In genomic region chr4:77613267-77613666, GRCh38 we compare ENCODE assay signal across 25 cellular contexts. TPM values are rescaled to one million over a fixed set of nuclear protein-coding genes. Genes with fewer than 3 reads are reported as not detected.
"Had no signal": no experiment of that assay in that cellular context is flagged by ENCODE, and none has a peak within 500 bp of the region (broad histone marks: within the 10 kb centered on the region; RNA-seq: fewer than 3 reads in every experiment).

No MANE protein-coding gene starts in this region.

- H3K9me3 ChIP-seq: prostate gland, right lobe of liver, stomach, thoracic aorta, upper lobe of right lung had no signal

- H3K4me1 Mint-ChIP-seq: activated naive CD4-positive, alpha-beta T cell treated with anti-CD3 and anti-CD28 coated beads, Interleukin-2, amount 10 ng/mL, durations not matched to agents 7 days and 5 days; mesothelial cell of epicardium had no signal

- DNase-seq: activated CD4-positive, alpha-beta T cell treated with anti-CD3 and anti-CD28 coated beads, Interleukin-2, amount 10 ng/mL, durations not matched to agents 24 days and 14 days; activated CD8-positive, alpha-beta T cell treated with anti-CD3 and anti-CD28 coated beads, Interleukin-2, amount 10 ng/mL, durations not matched to agents 7 days and 5 days; activated effector memory CD4-positive, alpha-beta T cell treated with Interleukin-2 at 50 U/mL for 16 hours; activated naive CD4-positive, alpha-beta T cell treated with anti-CD3 and anti-CD28 coated beads, Interleukin-2, amount 10 ng/mL, durations not matched to agents 7 days and 5 days; activated naive CD8-positive, alpha-beta T cell treated with anti-CD3 and anti-CD28 coated beads, Interleukin-2, amount 50 U/mL, for 24 hours; activated T-cell treated with anti-CD3 and anti-CD28 coated beads, Interleukin-2, amount 50 U/mL, for 4 hours; anterior cingulate cortex; brain microvascular endothelial cell; cerebellar nuclear complex; effector CD4-positive, alpha-beta T cell; right lobe of liver; stimulated activated CD4-positive, alpha-beta T cell treated with anti-CD3 and anti-CD28 coated beads, Interleukin-4, amount 100 ng/mL, for 24 hours; stomach; T1000; upper lobe of right lung had no signal

- H3K27me3 ChIP-seq: hepatocyte, right lobe of liver, stomach had no signal

- H3K27ac Mint-ChIP-seq: activated CD4-positive, alpha-beta T cell treated with anti-CD3 and anti-CD28 coated beads, Interleukin-2, amount 10 ng/mL, durations not matched to agents 24 days and 14 days; activated CD8-positive, alpha-beta T cell treated with anti-CD3 and anti-CD28 coated beads, Interleukin-2, amount 10 ng/mL, durations not matched to agents 7 days and 5 days; activated naive CD4-positive, alpha-beta T cell treated with anti-CD3 and anti-CD28 coated beads, Interleukin-2, amount 10 ng/mL, durations not matched to agents 7 days and 5 days; activated naive CD8-positive, alpha-beta T cell treated with anti-CD3 and anti-CD28 coated beads, Interleukin-2, amount 50 U/mL, for 24 hours; mesothelial cell of epicardium; stimulated activated effector memory CD8-positive, alpha-beta T cell treated with anti-CD3 and anti-CD28 coated beads, Interleukin-12 subunit alpha, Interleukin-12 subunit beta, amount 100 ng/mL, for 72 hours had no signal

- H3K27ac ChIP-seq: brain microvascular endothelial cell, hepatocyte, prostate gland, right lobe of liver, stomach, thoracic aorta, upper lobe of right lung had no signal

- H3K4me2 ChIP-seq: hepatocyte had no signal

- H3K36me3 ChIP-seq: brain microvascular endothelial cell, prostate gland, right lobe of liver, stomach, thoracic aorta, upper lobe of right lung had no signal

- H3K4me1 ChIP-seq: prostate gland, right lobe of liver, stomach, upper lobe of right lung had no signal

- H3K36me3 Mint-ChIP-seq: activated naive CD4-positive, alpha-beta T cell treated with anti-CD3 and anti-CD28 coated beads, Interleukin-2, amount 10 ng/mL, durations not matched to agents 7 days and 5 days; mesothelial cell of epicardium; stimulated activated effector memory CD8-positive, alpha-beta T cell treated with anti-CD3 and anti-CD28 coated beads, Interleukin-12 subunit alpha, Interleukin-12 subunit beta, amount 100 ng/mL, for 72 hours had no signal

- H3K4me3 ChIP-seq: hepatocyte, lung, prostate gland, right lobe of liver, stomach, thoracic aorta, upper lobe of right lung had no signal

- H3K79me2 ChIP-seq: hepatocyte had no signal

- H2AFZ ChIP-seq: hepatocyte had no signal

- H3K4me3 Mint-ChIP-seq: activated CD4-positive, alpha-beta T cell treated with anti-CD3 and anti-CD28 coated beads, Interleukin-2, amount 10 ng/mL, durations not matched to agents 24 days and 14 days; activated CD8-positive, alpha-beta T cell treated with anti-CD3 and anti-CD28 coated beads, Interleukin-2, amount 10 ng/mL, durations not matched to agents 7 days and 5 days; activated naive CD4-positive, alpha-beta T cell treated with anti-CD3 and anti-CD28 coated beads, Interleukin-2, amount 10 ng/mL, durations not matched to agents 7 days and 5 days; activated naive CD8-positive, alpha-beta T cell treated with anti-CD3 and anti-CD28 coated beads, Interleukin-2, amount 50 U/mL, for 24 hours; activated T-cell treated with anti-CD3 and anti-CD28 coated beads, Interleukin-2, amount 50 U/mL, for 4 hours; mesothelial cell of epicardium; stimulated activated effector memory CD8-positive, alpha-beta T cell treated with anti-CD3 and anti-CD28 coated beads, Interleukin-12 subunit alpha, Interleukin-12 subunit beta, amount 100 ng/mL, for 72 hours had no signal

- H3K9me3 Mint-ChIP-seq: activated CD4-positive, alpha-beta T cell treated with anti-CD3 and anti-CD28 coated beads, Interleukin-2, amount 10 ng/mL, durations not matched to agents 24 days and 14 days; activated naive CD4-positive, alpha-beta T cell treated with anti-CD3 and anti-CD28 coated beads, Interleukin-2, amount 10 ng/mL, durations not matched to agents 7 days and 5 days; activated naive CD8-positive, alpha-beta T cell treated with anti-CD3 and anti-CD28 coated beads, Interleukin-2, amount 50 U/mL, for 24 hours; activated T-cell treated with anti-CD3 and anti-CD28 coated beads, Interleukin-2, amount 50 U/mL, for 4 hours; stimulated activated effector memory CD8-positive, alpha-beta T cell treated with anti-CD3 and anti-CD28 coated beads, Interleukin-12 subunit alpha, Interleukin-12 subunit beta, amount 100 ng/mL, for 72 hours had no signal

- ATAC-seq: activated CD8-positive, alpha-beta T cell treated with anti-CD3 and anti-CD28 coated beads, Interleukin-2, amount 10 ng/mL, durations not matched to agents 7 days and 5 days; activated naive CD8-positive, alpha-beta T cell treated with anti-CD3 and anti-CD28 coated beads, Interleukin-2, amount 50 U/mL, for 24 hours; activated T-cell treated with anti-CD3 and anti-CD28 coated beads, Interleukin-2, amount 50 U/mL, for 4 hours; esophagus mucosa; right lobe of liver; stimulated activated effector memory CD8-positive, alpha-beta T cell treated with anti-CD3 and anti-CD28 coated beads, Interleukin-12 subunit alpha, Interleukin-12 subunit beta, amount 100 ng/mL, for 72 hours; upper lobe of right lung had no signal

RNA-seq across cellular contexts. Expression of gene CXCL13, which starts 7.6 kb away (rescaled TPM):
- total RNA-seq: activated CD8-positive, alpha-beta T cell treated with anti-CD3 and anti-CD28 coated beads, Interleukin-2, amount 10 ng/mL, durations not matched to agents 7 days and 5 days; mesothelial cell of epicardium; osteocyte; T-helper 1 cell treated with Interleukin-12 subunit alpha and Interleukin-12 subunit beta and Interleukin-4 antibody, amounts not matched to agents 30 ng/mL and 1 ng/mL, for 36 hours; thoracic aorta; upper lobe of right lung had no signal
- polyA plus RNA-seq: neural cell had no signal
